Comparison of ENCODE assay signal across 32 cellular contexts in genomic region chr14:19729763-19730162, GRCh38. TPM values are rescaled to one million over a fixed set of nuclear protein-coding genes. Genes with fewer than 3 reads are reported as not detected.
"Had no signal": no experiment of that assay in that cellular context is flagged by ENCODE, and none has a peak within 500 bp of the region (broad histone marks: within the 10 kb centered on the region; RNA-seq: fewer than 3 reads in every experiment).

No MANE protein-coding gene starts in this region.

- H3K27ac ChIP-seq: cardiac muscle cell had no signal

- ATAC-seq: activated CD8-positive, alpha-beta T cell treated with anti-CD3 and anti-CD28 coated beads for 36 hours; activated naive CD8-positive, alpha-beta T cell treated with anti-CD3 and anti-CD28 coated beads, Interleukin-2, amount 50 U/mL, for 24 hours; activated T-cell treated with anti-CD3 and anti-CD28 coated beads, Interleukin-2, amount 50 U/mL, for 72 hours; activated T-helper 17 cell treated with anti-CD3 and anti-CD28 coated beads, Interleukin-2, amount 50 U/mL, for 72 hours; K562; Panc1; SK-N-SH treated with all-trans-retinoic acid at 6 μM for 48 hours had no signal

- DNase-seq: activated CD4-positive, alpha-beta T cell treated with anti-CD3 and anti-CD28 coated beads, Interleukin-2, amount 10 ng/mL, durations not matched to agents 24 days and 14 days; activated CD4-positive, alpha-beta T cell treated with anti-CD3 and anti-CD28 coated beads, Interleukin-2, amount 50 U/mL, for 4 hours; activated CD8-positive, alpha-beta T cell treated with anti-CD3 and anti-CD28 coated beads for 36 hours; activated gamma-delta T cell treated with Interleukin-2 at 50 U/mL for 16 hours; activated naive CD4-positive, alpha-beta T cell treated with anti-CD3 and anti-CD28 coated beads for 36 hours; activated naive CD8-positive, alpha-beta T cell treated with anti-CD3 and anti-CD28 coated beads, Interleukin-2, amount 50 U/mL, for 24 hours; activated T-cell treated with anti-CD3 and anti-CD28 coated beads, Interleukin-2, amount 50 U/mL, for 1 hour; activated T-cell treated with anti-CD3 and anti-CD28 coated beads, Interleukin-2, amount 50 U/mL, for 72 hours; IMR-90; NCI-H1092 treated with DMSO at 0.1 percent for 48 hours; NCI-H1417; NCI-H146; NCI-H187; NCI-H2029 treated with DMSO at 0.1 percent for 48 hours; NCI-H2107; NCI-H2171; NCI-H446 treated with DMSO at 0.1 percent for 48 hours; NCI-H524; NCI-H69; SIG-M5; T-helper 2 cell; T1000 had no signal

- H3K27me3 ChIP-seq: cardiac muscle cell had no signal

- H3K4me3 ChIP-seq: cardiac muscle cell, K562 had no signal

- H3K36me3 ChIP-seq: cardiac muscle cell had no signal

RNA-seq across cellular contexts. Expression of gene OR4Q3, which starts 13.6 kb away (rescaled TPM):
- total RNA-seq: activated CD4-positive, alpha-beta T cell treated with anti-CD3 and anti-CD28 coated beads, Interleukin-2, amount 10 ng/mL, durations not matched to agents 24 days and 14 days; activated CD8-positive, alpha-beta memory T cell treated with anti-CD3 and anti-CD28 coated beads for 36 hours; activated CD8-positive, alpha-beta T cell treated with anti-CD3 and anti-CD28 coated beads for 36 hours; activated naive CD4-positive, alpha-beta T cell treated with anti-CD3 and anti-CD28 coated beads for 36 hours; activated T-cell treated with anti-CD3 and anti-CD28 coated beads, Interleukin-2, amount 50 U/mL, for 72 hours; activated T-helper 17 cell treated with anti-CD3 and anti-CD28 coated beads, Interleukin-2, amount 50 U/mL, for 72 hours; aorta; cardiac muscle cell; IMR-90; K562; M059J; RPMI7951; SK-MEL-5 had no signal

RNA-seq across cellular contexts. Expression of gene OR11H2, which starts 16.1 kb away (rescaled TPM):
- total RNA-seq: activated CD4-positive, alpha-beta T cell treated with anti-CD3 and anti-CD28 coated beads, Interleukin-2, amount 10 ng/mL, durations not matched to agents 24 days and 14 days; activated CD8-positive, alpha-beta memory T cell treated with anti-CD3 and anti-CD28 coated beads for 36 hours; activated CD8-positive, alpha-beta T cell treated with anti-CD3 and anti-CD28 coated beads for 36 hours; activated naive CD4-positive, alpha-beta T cell treated with anti-CD3 and anti-CD28 coated beads for 36 hours; activated T-cell treated with anti-CD3 and anti-CD28 coated beads, Interleukin-2, amount 50 U/mL, for 72 hours; activated T-helper 17 cell treated with anti-CD3 and anti-CD28 coated beads, Interleukin-2, amount 50 U/mL, for 72 hours; aorta; cardiac muscle cell; IMR-90; K562; M059J; RPMI7951; SK-MEL-5 had no signal

RNA-seq across cellular contexts. Expression of gene OR4M1, which starts 43.5 kb away (rescaled TPM):
- total RNA-seq: activated CD4-positive, alpha-beta T cell treated with anti-CD3 and anti-CD28 coated beads, Interleukin-2, amount 10 ng/mL, durations not matched to agents 24 days and 14 days; activated CD8-positive, alpha-beta memory T cell treated with anti-CD3 and anti-CD28 coated beads for 36 hours; activated CD8-positive, alpha-beta T cell treated with anti-CD3 and anti-CD28 coated beads for 36 hours; activated naive CD4-positive, alpha-beta T cell treated with anti-CD3 and anti-CD28 coated beads for 36 hours; activated T-cell treated with anti-CD3 and anti-CD28 coated beads, Interleukin-2, amount 50 U/mL, for 72 hours; activated T-helper 17 cell treated with anti-CD3 and anti-CD28 coated beads, Interleukin-2, amount 50 U/mL, for 72 hours; aorta; cardiac muscle cell; IMR-90; K562; M059J; RPMI7951 had no signal
